In the genomic region with DNA sequence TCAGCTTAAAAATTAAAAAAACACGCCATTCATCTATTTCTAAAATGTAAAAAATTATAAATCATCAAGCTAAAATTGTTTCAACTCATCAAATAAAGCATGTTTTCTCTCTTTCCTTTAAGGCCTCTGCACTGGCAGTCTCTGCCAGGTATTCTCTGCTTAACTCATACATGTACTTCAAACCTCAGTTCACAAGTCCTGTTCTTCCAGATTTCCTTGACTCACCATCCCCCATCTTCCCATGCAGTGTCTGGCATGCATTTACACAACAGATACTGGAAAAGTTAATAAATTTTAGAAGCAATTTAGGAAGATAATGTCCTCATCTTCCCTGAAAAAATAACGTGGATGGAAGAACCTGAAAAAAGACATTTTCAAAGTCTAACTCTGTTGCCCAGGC, we compare ENCODE assay signal across 15 cellular contexts.
"Had no signal": no experiment of that assay in that cellular context is flagged by ENCODE, and none has a peak within 500 bp of the region (broad histone marks: within the 10 kb centered on the region; RNA-seq: fewer than 3 reads in every experiment).

No MANE protein-coding gene starts in this region.

- DNase-seq: activated CD4-positive, alpha-beta memory T cell treated with anti-CD3 and anti-CD28 coated beads for 36 hours; activated CD4-positive, CD25-positive, alpha-beta regulatory T cell treated with anti-CD3 and anti-CD28 coated beads, Interleukin-2, amount 50 U/mL, for 72 hours; activated CD8-positive, alpha-beta memory T cell treated with anti-CD3 and anti-CD28 coated beads, Interleukin-2, amount 50 U/mL, for 4 hours; activated naive CD4-positive, alpha-beta T cell; cortex of kidney; effector memory CD4-positive, alpha-beta T cell; immature natural killer cell; left colon; mesenchymal stem cell; nephron progenitor cell; stimulated activated CD4-positive, alpha-beta T cell treated with anti-CD3 and anti-CD28 coated beads, Interleukin-2, amount 100 ng/mL, for 48 hours; stimulated activated naive CD8-positive, alpha-beta T cell treated with anti-CD3 and anti-CD28 coated beads, Interleukin-15, Interleukin-2, amounts not matched to agents 100 U/mL and 50 U/mL, for 24 hours had no signal

- ATAC-seq: left colon; stimulated activated naive CD8-positive, alpha-beta T cell treated with anti-CD3 and anti-CD28 coated beads, Interleukin-15, Interleukin-2, amounts not matched to agents 100 U/mL and 50 U/mL, for 24 hours had no signal

- H3K27ac Mint-ChIP-seq: activated CD4-positive, alpha-beta memory T cell treated with anti-CD3 and anti-CD28 coated beads for 36 hours; activated T-helper 1 cell treated with anti-CD3 and anti-CD28 coated beads, Interleukin-12 subunit alpha, Interleukin-12 subunit beta, Interleukin-2, Interleukin-4 antibody, amounts not matched to agents 30 ng/mL and 10 ng/mL and 1 ng/mL, durations not matched to agents 14 hours and 24 hours and 36 hours; immature natural killer cell; nephron progenitor cell had no signal

- H3K9me3 Mint-ChIP-seq: activated CD4-positive, alpha-beta memory T cell treated with anti-CD3 and anti-CD28 coated beads for 36 hours; activated T-helper 1 cell treated with anti-CD3 and anti-CD28 coated beads, Interleukin-12 subunit alpha, Interleukin-12 subunit beta, Interleukin-2, Interleukin-4 antibody, amounts not matched to agents 30 ng/mL and 10 ng/mL and 1 ng/mL, durations not matched to agents 14 hours and 24 hours and 36 hours; central memory CD8-positive, alpha-beta T cell; immature natural killer cell; nephron progenitor cell had no signal

- H3K4me1 Mint-ChIP-seq: central memory CD8-positive, alpha-beta T cell; nephron progenitor cell had no signal

- H3K27ac ChIP-seq: suprapubic skin had no signal

- H3K27me3 Mint-ChIP-seq: activated CD4-positive, alpha-beta memory T cell treated with anti-CD3 and anti-CD28 coated beads for 36 hours; central memory CD8-positive, alpha-beta T cell had no signal

- H3K4me3 Mint-ChIP-seq: activated CD4-positive, alpha-beta memory T cell treated with anti-CD3 and anti-CD28 coated beads for 36 hours; activated T-helper 1 cell treated with anti-CD3 and anti-CD28 coated beads, Interleukin-12 subunit alpha, Interleukin-12 subunit beta, Interleukin-2, Interleukin-4 antibody, amounts not matched to agents 30 ng/mL and 10 ng/mL and 1 ng/mL, durations not matched to agents 14 hours and 24 hours and 36 hours; central memory CD8-positive, alpha-beta T cell; immature natural killer cell; nephron progenitor cell had no signal

- H3K4me1 ChIP-seq: suprapubic skin had no signal

- H3K27me3 ChIP-seq: suprapubic skin had no signal

- H3K9me3 ChIP-seq: suprapubic skin had no signal

- H3K4me3 ChIP-seq: suprapubic skin had no signal
